In the genomic region with DNA sequence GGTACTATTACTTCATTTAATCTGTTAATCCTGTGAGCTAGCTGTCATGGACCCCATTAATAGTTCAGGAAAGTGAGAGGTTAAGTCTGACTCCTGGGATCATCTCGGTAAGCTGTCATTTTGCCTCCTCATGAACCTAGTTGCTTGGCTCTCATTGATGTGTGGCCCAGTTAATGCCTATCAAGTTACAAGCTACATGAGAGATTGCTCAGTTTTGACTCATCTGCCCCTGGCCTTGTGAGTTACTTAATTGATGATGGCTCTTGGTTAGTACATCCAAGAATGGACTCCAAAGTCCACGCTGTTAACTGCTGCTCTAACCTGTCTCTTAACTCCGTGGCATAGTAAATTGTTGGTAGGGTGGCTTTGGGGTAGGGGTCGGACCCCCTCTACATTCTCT, we compare ENCODE assay signal across 10 cellular contexts. TPM values are rescaled to one million over a fixed set of nuclear protein-coding genes. Genes with fewer than 3 reads are reported as not detected.
DNase-seq lines count a peak whose midpoint lies in the region; ATAC-seq and TF ChIP-seq lines count a peak whose summit lies in the region.
"Had no signal": no experiment of that assay in that cellular context is flagged by ENCODE, and none has a peak within 500 bp of the region (broad histone marks: within the 10 kb centered on the region; RNA-seq: fewer than 3 reads in every experiment).

No MANE protein-coding gene starts in this region.

- H3K27me3 Mint-ChIP-seq in effector memory CD8-positive, alpha-beta T cell = no peaks in the 10 kb centered on the region
- H3K27me3 Mint-ChIP-seq: stimulated activated naive B cell treated with anti-CD40 and anti-IgM and Interleukin-4, amounts not matched to agents 10 μg/mL and 1 μg/mL and 100 μg/mL, for 72 hours had no signal

- no peak overlapping the region for H3K23ac ChIP-seq in trophoblast cell (ENCODE audit: low read length)

- peaks cover 3% of the 10 kb centered on the region for H3K9me3 ChIP-seq in trophoblast cell (ENCODE audit: insufficient read depth, low read depth, low read length)
- H3K9me3 ChIP-seq in spleen = no peaks in the 10 kb centered on the region

- no peak overlapping the region for H2BK5ac ChIP-seq in trophoblast cell (ENCODE audit: low read depth, low read length, poor library complexity)

- H3K27me3 ChIP-seq in trophoblast cell (ENCODE audit: insufficient read depth, low read length) (no peaks in the 10 kb centered on the region), spleen (replicated peaks in 1 of 7) (no peaks in the 10 kb centered on the region)

- no peak overlapping the region for H4K12ac ChIP-seq in trophoblast cell (ENCODE audit: low read depth, low read length)

- H2BK120ac ChIP-seq in trophoblast cell (ENCODE audit: insufficient read depth, low read length, poor library complexity) = no peak overlapping the region

- H3K79me2 ChIP-seq in trophoblast cell (ENCODE audit: control insufficient read depth, insufficient read depth, low read length, poor library complexity) = peaks cover 46% of the 10 kb centered on the region

- H3K4me1 Mint-ChIP-seq in effector memory CD8-positive, alpha-beta T cell (ENCODE audit: low read depth in 2 of 2) = peaks cover 62 to 64% of the 10 kb centered on the region in 2 donors

- peaks cover 10% of the 10 kb centered on the region for H3K36me3 Mint-ChIP-seq in effector memory CD8-positive, alpha-beta T cell (ENCODE audit: insufficient read depth)

- peaks cover 2 to 5% of the 10 kb centered on the region in 2 experiments for H3K36me3 ChIP-seq in trophoblast cell (ENCODE audit: control insufficient read depth in 1 of 2, insufficient read depth in 2 of 2, low read length in 2 of 2)
- peaks cover 0 to 9% (median 0%) of the 10 kb centered on the region in 6 donors for H3K36me3 ChIP-seq in spleen

- H4K91ac ChIP-seq in trophoblast cell (ENCODE audit: low read depth, low read length) = no peak overlapping the region

- ATAC-seq in effector memory CD8-positive, alpha-beta T cell (replicated peaks) = no peak
- no peak for ATAC-seq in HG02885 (IDR thresholded peaks at IDR 0.05; ENCODE audit: poor library complexity, unreplicated experiment)
- ATAC-seq: stimulated activated naive B cell treated with anti-CD40 and anti-IgM and Interleukin-4, amounts not matched to agents 10 μg/mL and 1 μg/mL and 100 μg/mL, for 72 hours had no signal

- H3K9me3 Mint-ChIP-seq in effector memory CD8-positive, alpha-beta T cell = no peaks in the 10 kb centered on the region
- H3K9me3 Mint-ChIP-seq: H9; stimulated activated naive B cell treated with anti-CD40 and anti-IgM and Interleukin-4, amounts not matched to agents 10 μg/mL and 1 μg/mL and 100 μg/mL, for 72 hours had no signal

- no peak overlapping the region for H3K18ac ChIP-seq in trophoblast cell (ENCODE audit: low read length)

- TF ChIP-seq CTCF in spleen (IDR thresholded peaks at IDR 0.05 in 8 of 11, conservative IDR thresholded peaks at IDR 0.05 in 3 of 11) = no peak

- peak overlapping the region; percentile 71 to 76 for H3K27ac Mint-ChIP-seq in effector memory CD8-positive, alpha-beta T cell

- H2BK12ac ChIP-seq in trophoblast cell (ENCODE audit: low read length) = no peak overlapping the region

- no peak overlapping the region for H3K9ac ChIP-seq in trophoblast cell (ENCODE audit: low read length)

- H4K8ac ChIP-seq in trophoblast cell (ENCODE audit: low read depth, low read length) = no peak overlapping the region

- H3K4me1 ChIP-seq in trophoblast cell (ENCODE audit: control insufficient read depth in 1 of 2, insufficient read depth in 2 of 2, low read length in 2 of 2) (peaks cover 16 to 20% of the 10 kb centered on the region in 2 experiments), spleen (peaks cover 37 to 100% (median 81%) of the 10 kb centered on the region in 6 donors)

- H3K4me3 Mint-ChIP-seq in effector memory CD8-positive, alpha-beta T cell = no peak overlapping the region
- H3K4me3 Mint-ChIP-seq: H9 had no signal

- no peak overlapping the region for H3K4ac ChIP-seq in trophoblast cell (ENCODE audit: low read depth, low read length)

- DNase-seq in EL (peak; percentile 89), NCI-H226 (peak; percentile 80), trophoblast cell (peak; percentile 41 to 73), spleen (no peak)
- DNase-seq in effector memory CD8-positive, alpha-beta T cell = no peak
- DNase-seq in stimulated activated CD4-positive, alpha-beta T cell treated with anti-CD3 and anti-CD28 coated beads, Interleukin-4, amount 100 ng/mL, for 1 hour = no peak
- DNase-seq: H9; NK-92 treated with Interleukin-12 subunit alpha and Interleukin-12 subunit beta, amount 100 ng/mL, for 24 hours; stimulated activated naive B cell treated with anti-CD40 and anti-IgM and Interleukin-4, amounts not matched to agents 10 μg/mL and 1 μg/mL and 100 μg/mL, for 72 hours had no signal

- H3K14ac ChIP-seq in trophoblast cell (ENCODE audit: low read length) = no peak overlapping the region

- WGBS in trophoblast cell (ENCODE audit: extremely low coverage, insufficient coverage, insufficient read length) = no CpG with 5 or more reads among the region's 4 CpGs
- 93 to 99% (median 95%) methylated on average over 4 of the region's 4 CpGs for WGBS in spleen, 5 donors

- intact Hi-C loops in spleen (cut with DNase I; ENCODE audit: low total_unique reads) = no loop called here

- no peak for TF ChIP-seq POLR2A in spleen (IDR thresholded peaks at IDR 0.05)

- no peak overlapping the region for H3K27ac ChIP-seq in trophoblast cell (ENCODE audit: low read depth, low read length)
- no peak overlapping the region for H3K27ac ChIP-seq in spleen

- no peak overlapping the region for H3K4me2 ChIP-seq in trophoblast cell (ENCODE audit: low read length)

- no peak overlapping the region for H2AFZ ChIP-seq in trophoblast cell (ENCODE audit: insufficient read depth, low read length, poor library complexity)

- H2AK5ac ChIP-seq in trophoblast cell (ENCODE audit: low read length) = no peak overlapping the region

- H3K4me3 ChIP-seq in trophoblast cell (ENCODE audit: low read depth, low read length) = no peak overlapping the region
- H3K4me3 ChIP-seq in spleen = no peak overlapping the region

- no peaks in the 10 kb centered on the region for H3K79me1 ChIP-seq in trophoblast cell (ENCODE audit: low read length)

RNA-seq across cellular contexts. Expression of a gene that starts 23.9 kb away (rescaled TPM):
- polyA plus RNA-seq in trophoblast cell (2013) = 106 and 113 TPM in 2 replicates
- 100 to 1,000 TPM; 111 to 168 (median 142) TPM for total RNA-seq in spleen
- 10 to 100 TPM; 13.8 to 32.2 (median 15.3) TPM for polyA plus RNA-seq in spleen

Comparison
In these comparisons a context has a peak if more than half of its experiments do, and no peak if none do; other contexts are left out.
1. DNase-seq: peak in EL (single experiment), NCI-H226 (single experiment) and trophoblast cell (2 of 2); none in effector memory CD8-positive, alpha-beta T cell (0 of 3), spleen (single experiment) and stimulated activated CD4-positive, alpha-beta T cell treated with anti-CD3 and anti-CD28 coated beads, Interleukin-4, amount 100 ng/mL, for 1 hour (single experiment).